15 cellular contexts compared by ENCODE assay signal in genomic region chr2:128545085-128545484, GRCh38.
DNase-seq lines count a peak whose midpoint lies in the region; ATAC-seq and TF ChIP-seq lines count a peak whose summit lies in the region.
"Had no signal": no experiment of that assay in that cellular context is flagged by ENCODE, and none has a peak within 500 bp of the region (broad histone marks: within the 10 kb centered on the region; RNA-seq: fewer than 3 reads in every experiment).

No MANE protein-coding gene starts in this region.

- 87 to 99% (median 94%) methylated on average over 5 of the region's 5 CpGs for WGBS in stomach, 5 donors

- no peak for ATAC-seq in HG03095 (IDR thresholded peaks at IDR 0.05; ENCODE audit: unreplicated experiment)

- no peak for TF ChIP-seq CTCF in stomach (IDR thresholded peaks at IDR 0.05)

- intact Hi-C loops in posterior vena cava (cut with DNase I) = no loop called here
- intact Hi-C loops in stomach (cut with DNase I; ENCODE audit: low total_unique reads) = loop anchor here (10.0 kb wide), 1 partner anchor 210 kb away; no protein-coding TSS in a partner anchor

- H3K9me3 ChIP-seq in stomach = no peaks in the 10 kb centered on the region
- H3K9me3 ChIP-seq: BLaER1 had no signal

- no peak overlapping the region for H3K27ac ChIP-seq in stomach
- H3K27ac ChIP-seq: BLaER1, GM23248 had no signal

- no peak overlapping the region for H3K4me3 ChIP-seq in stomach
- H3K4me3 ChIP-seq: BLaER1, GM23248 had no signal

- no peaks in the 10 kb centered on the region for H3K4me1 ChIP-seq in stomach
- H3K4me1 ChIP-seq: BLaER1 had no signal

- no peaks in the 10 kb centered on the region for H3K27me3 ChIP-seq in stomach
- H3K27me3 ChIP-seq: BLaER1 had no signal

- no peaks in the 10 kb centered on the region for H3K36me3 ChIP-seq in stomach
- H3K36me3 ChIP-seq: BLaER1 had no signal

- TF ChIP-seq POLR2A in stomach (IDR thresholded peaks at IDR 0.05) = no peak

- DNase-seq in activated effector memory CD4-positive, alpha-beta T cell treated with anti-CD3 and anti-CD28 coated beads, Interleukin-2, amount 50 U/mL, for 16 hours = peak; percentile 21
- DNase-seq in activated effector memory CD4-positive, alpha-beta T cell treated with Interleukin-2 at 50 U/mL for 16 hours = no peak
- DNase-seq in posterior vena cava (ENCODE audit: low spot score) (peak; percentile 13), stomach (peak; percentile 22), NCI-H345 (lab: John Stamatoyannopoulos, UW) (no peak), HCEC 1CT (no peak)
- DNase-seq: 8988T; AML-193; Calu3; CD4-positive, alpha-beta T cell; DMS 273 treated with DMSO at 0.1 percent for 48 hours; GM23248; H7 had no signal

- no peak for TF ChIP-seq EP300 in stomach (IDR thresholded peaks at IDR 0.05)

Comparison
In these comparisons a context has a peak if more than half of its experiments do, and no peak if none do; other contexts are left out.
1. DNase-seq: peak in activated effector memory CD4-positive, alpha-beta T cell treated with anti-CD3 and anti-CD28 coated beads, Interleukin-2, amount 50 U/mL, for 16 hours (single experiment), posterior vena cava (single experiment) and stomach (single experiment); none in activated effector memory CD4-positive, alpha-beta T cell treated with Interleukin-2 at 50 U/mL for 16 hours (single experiment), NCI-H345 (single experiment) and HCEC 1CT (single experiment).